15 cellular contexts compared by ENCODE assay signal in genomic region chr4:113398441-113399143, GRCh38.
"Had no signal": no experiment of that assay in that cellular context is flagged by ENCODE, and none has a peak within 500 bp of the region (broad histone marks: within the 10 kb centered on the region; RNA-seq: fewer than 3 reads in every experiment).

No MANE protein-coding gene starts in this region.

- H3K36me3 ChIP-seq: ascending aorta, esophagus squamous epithelium, neutrophil, tibial artery had no signal

- DNase-seq: activated CD4-positive, alpha-beta memory T cell treated with anti-CD3 and anti-CD28 coated beads, Interleukin-2, amount 10 ng/mL, durations not matched to agents 7 days and 5 days; activated CD8-positive, alpha-beta memory T cell treated with anti-CD3 and anti-CD28 coated beads, Interleukin-2, amount 50 U/mL, for 4 hours; activated naive CD4-positive, alpha-beta T cell; dorsolateral prefrontal cortex; esophagus squamous epithelium; foreskin fibroblast; head of caudate nucleus; midbrain; naive B cell; posterior cingulate gyrus; small intestine; T-helper 9 cell; tibial artery had no signal

- H3K27ac Mint-ChIP-seq: activated CD4-positive, alpha-beta memory T cell treated with anti-CD3 and anti-CD28 coated beads, Interleukin-2, amount 10 ng/mL, durations not matched to agents 7 days and 5 days; naive B cell had no signal

- H3K27me3 ChIP-seq: ascending aorta, dorsolateral prefrontal cortex, esophagus squamous epithelium, neutrophil, tibial artery had no signal

- H3K9me3 ChIP-seq: ascending aorta, esophagus squamous epithelium, neutrophil, tibial artery had no signal

- H3K36me3 Mint-ChIP-seq: naive B cell had no signal

- H3K4me3 ChIP-seq: ascending aorta, dorsolateral prefrontal cortex, esophagus squamous epithelium, tibial artery had no signal

- H3K27ac ChIP-seq: dorsolateral prefrontal cortex, esophagus squamous epithelium, neutrophil had no signal

- H3K4me3 Mint-ChIP-seq: activated CD4-positive, alpha-beta memory T cell treated with anti-CD3 and anti-CD28 coated beads, Interleukin-2, amount 10 ng/mL, durations not matched to agents 7 days and 5 days; naive B cell had no signal

- H3K4me1 Mint-ChIP-seq: naive B cell had no signal

- H3K9me3 Mint-ChIP-seq: activated CD4-positive, alpha-beta memory T cell treated with anti-CD3 and anti-CD28 coated beads, Interleukin-2, amount 10 ng/mL, durations not matched to agents 7 days and 5 days; naive B cell had no signal
